ENCODE assay signal across 15 cellular contexts in genomic region chr14:22417914-22418313, GRCh38.
A peak's percentile ranks its signal among the peaks of the same experiment; 100 is the strongest.
DNase-seq lines count a peak whose midpoint lies in the region; ATAC-seq and TF ChIP-seq lines count a peak whose summit lies in the region.
"Had no signal": no experiment of that assay in that cellular context is flagged by ENCODE, and none has a peak within 500 bp of the region (broad histone marks: within the 10 kb centered on the region; RNA-seq: fewer than 3 reads in every experiment).

No MANE protein-coding gene starts in this region.

- H3K36me3 Mint-ChIP-seq in natural killer cell, result no peaks in the 10 kb centered on the region
- H3K36me3 Mint-ChIP-seq: CD14-positive monocyte had no signal

- no peak for TF ChIP-seq EP300 in esophagus muscularis mucosa (IDR thresholded peaks at IDR 0.05)

- in situ Hi-C loops in KBM-7 (cut with MboI; ENCODE audit: low pct_unique_long_range_greater_than_20kb, low sequenced_read_pairs), result no loop called here

- DNase-seq in KBM-7, result peak; percentile 61
- no peak for DNase-seq in SK-N-MC (ENCODE audit: low read depth, low spot score)
- no peak for DNase-seq in natural killer cell
- no peak for DNase-seq in DMS79 (lab: John Stamatoyannopoulos, UW)
- no peak for DNase-seq in esophagus muscularis mucosa (ENCODE audit: extremely low spot score)
- DNase-seq: IMR-90, NCI-H1417, NCI-H187, NCI-H345, NCI-H524 treated with DMSO at 0.1 percent for 48 hours had no signal

- H3K27ac ChIP-seq in BLaER1 treated with 17β-estradiol and CSF1 and Interleukin-3, amounts not matched to agents 10 nM and 100 nM, result peak overlapping the region in 7 of 11 experiments; percentile 35 to 82 (median 64); a peak in 14 of 22 replicates
- H3K27ac ChIP-seq in SK-N-MC, result peak overlapping the region; percentile 79
- H3K27ac ChIP-seq in esophagus muscularis mucosa (replicated peaks in 1 of 4), result no peak overlapping the region
- H3K27ac ChIP-seq: A549, HL-60 had no signal

- no peaks in the 10 kb centered on the region for H4K20me1 ChIP-seq in BLaER1 treated with 17β-estradiol and CSF1 and Interleukin-3, amounts not matched to agents 10 nM and 100 nM

- no peak for TF ChIP-seq POLR2A in esophagus muscularis mucosa (IDR thresholded peaks at IDR 0.05; ENCODE audit: low read depth)

- peak overlapping the region; percentile 91 to 94 for H3K27ac Mint-ChIP-seq in natural killer cell

- H3K9me3 ChIP-seq in BLaER1 treated with 17β-estradiol and CSF1 and Interleukin-3, amounts not matched to agents 10 nM and 100 nM (replicated peaks in 1 of 11), result no peaks in the 10 kb centered on the region
- H3K9me3 ChIP-seq in SK-N-MC (ENCODE audit: low read depth, low read length), result no peaks in the 10 kb centered on the region
- no peaks in the 10 kb centered on the region for H3K9me3 ChIP-seq in esophagus muscularis mucosa
- H3K9me3 ChIP-seq: A549 had no signal

- H3K4me3 Mint-ChIP-seq in natural killer cell, result peak overlapping the region; percentile 78
- H3K4me3 Mint-ChIP-seq: CD14-positive monocyte had no signal

- 86% methylated on average over 2 of the region's 5 CpGs for WGBS in esophagus muscularis mucosa

- H3K9ac ChIP-seq in BLaER1 treated with 17β-estradiol and CSF1 and Interleukin-3, amounts not matched to agents 10 nM and 100 nM, result peak overlapping the region in 5 of 11 experiments; percentile 27 to 60 (median 35); a peak in 4 of 22 replicates
- no peak overlapping the region for H3K9ac ChIP-seq in SK-N-MC (ENCODE audit: insufficient read length)

- H3K4me1 ChIP-seq in BLaER1 treated with 17β-estradiol and CSF1 and Interleukin-3, amounts not matched to agents 10 nM and 100 nM, result peaks cover 10 to 88% (median 69%) of the 10 kb centered on the region in 10 experiments
- H3K4me1 ChIP-seq in esophagus muscularis mucosa, result no peaks in the 10 kb centered on the region
- H3K4me1 ChIP-seq: A549 had no signal

- peaks cover 69 to 72% of the 10 kb centered on the region in 2 donors for H3K4me1 Mint-ChIP-seq in natural killer cell

- H3K4me3 ChIP-seq in BLaER1 treated with 17β-estradiol and CSF1 and Interleukin-3, amounts not matched to agents 10 nM and 100 nM, result no peak overlapping the region
- H3K4me3 ChIP-seq in SK-N-MC, result no peak overlapping the region
- H3K4me3 ChIP-seq in esophagus muscularis mucosa, result no peak overlapping the region
- H3K4me3 ChIP-seq: A549 had no signal

- peak overlapping the region; percentile 16 to 75 (median 62); a peak in 21 of 22 replicates for H3K4me2 ChIP-seq in BLaER1 treated with 17β-estradiol and CSF1 and Interleukin-3, amounts not matched to agents 10 nM and 100 nM
- H3K4me2 ChIP-seq: A549 had no signal

- H3K27me3 ChIP-seq in BLaER1 treated with 17β-estradiol and CSF1 and Interleukin-3, amounts not matched to agents 10 nM and 100 nM, result no peaks in the 10 kb centered on the region
- H3K27me3 ChIP-seq in esophagus muscularis mucosa, result no peaks in the 10 kb centered on the region

- ATAC-seq in natural killer cell (peak; percentile 22 to 39 (median 27)), HG03457 (IDR thresholded peaks at IDR 0.05; ENCODE audit: unreplicated experiment) (no peak)
- ATAC-seq: A549 had no signal

- intact Hi-C loops in natural killer cell (cut with micrococcal nuclease), result loop anchor here (2.0 kb wide), 3 partner anchors 15 to 55 kb away; no protein-coding TSS in a partner anchor
- intact Hi-C loops in esophagus muscularis mucosa (cut with DNase I), result no loop called here

- H3K27me3 Mint-ChIP-seq in natural killer cell (ENCODE audit: low read depth in 2 of 2), result no peaks in the 10 kb centered on the region

- no peak for TF ChIP-seq CTCF in natural killer cell (IDR thresholded peaks at IDR 0.05)
- no peak for TF ChIP-seq CTCF in esophagus muscularis mucosa (IDR thresholded peaks at IDR 0.05)

- H3K36me3 ChIP-seq in BLaER1 treated with 17β-estradiol and CSF1 and Interleukin-3, amounts not matched to agents 10 nM and 100 nM, result no peaks in the 10 kb centered on the region
- no peaks in the 10 kb centered on the region for H3K36me3 ChIP-seq in SK-N-MC (ENCODE audit: insufficient read depth, low read length)
- H3K36me3 ChIP-seq in esophagus muscularis mucosa, result no peaks in the 10 kb centered on the region

- no peaks in the 10 kb centered on the region for H3K9me3 Mint-ChIP-seq in natural killer cell
- H3K9me3 Mint-ChIP-seq: CD14-positive monocyte had no signal

Comparison
In these comparisons a context has a peak if more than half of its experiments do, and no peak if none do; other contexts are left out.
1. H3K27ac ChIP-seq: peak in BLaER1 treated with 17β-estradiol and CSF1 and Interleukin-3, amounts not matched to agents 10 nM and 100 nM (7 of 11) and SK-N-MC (single experiment); none in esophagus muscularis mucosa (0 of 4).